Comparison of ENCODE assay signal across 31 cellular contexts in genomic region chr4:119656342-119656741, GRCh38. TPM values are rescaled to one million over a fixed set of nuclear protein-coding genes. Genes with fewer than 3 reads are reported as not detected.
DNase-seq lines count a peak whose midpoint lies in the region; ATAC-seq and TF ChIP-seq lines count a peak whose summit lies in the region.
"Had no signal": no experiment of that assay in that cellular context is flagged by ENCODE, and none has a peak within 500 bp of the region (broad histone marks: within the 10 kb centered on the region; RNA-seq: fewer than 3 reads in every experiment).

No MANE protein-coding gene starts in this region.

- in situ Hi-C loops in SK-MEL-5 (cut with HindIII; ENCODE audit: low pct_unique_long_range_greater_than_20kb, low sequenced_read_pairs): no loop called here

- H3K27me3 ChIP-seq in AG04450 (ENCODE audit: control insufficient read depth, insufficient read depth, low read length) (no peaks in the 10 kb centered on the region), fibroblast of lung (ENCODE audit: control insufficient read depth, insufficient read depth, low read length) (no peaks in the 10 kb centered on the region), neuronal stem cell (ENCODE audit: control insufficient read depth in 3 of 3, insufficient read depth in 3 of 3, low read depth in 1 of 3, low read length in 3 of 3) (no peaks in the 10 kb centered on the region)
- H3K27me3 ChIP-seq: left lung, Peyer's patch, sigmoid colon, transverse colon had no signal

- H2AFZ ChIP-seq in fibroblast of lung (ENCODE audit: low read length): peak overlapping the region; percentile 47
- H2AFZ ChIP-seq in neuronal stem cell (ENCODE audit: low read length): peak overlapping the region; percentile 76

- H3K4ac ChIP-seq in neuronal stem cell (ENCODE audit: low read length): no peak overlapping the region

- no peaks in the 10 kb centered on the region for H3K36me3 ChIP-seq in fibroblast of lung (ENCODE audit: control insufficient read depth, insufficient read depth, low read length)
- H3K36me3 ChIP-seq in neuronal stem cell (replicated peaks in 1 of 2; ENCODE audit: control insufficient read depth in 2 of 2, insufficient read depth in 2 of 2, low read length in 2 of 2): no peaks in the 10 kb centered on the region
- H3K36me3 ChIP-seq: left lung, Peyer's patch, sigmoid colon, transverse colon had no signal

- H3K9me3 Mint-ChIP-seq in effector memory CD8-positive, alpha-beta T cell: no peaks in the 10 kb centered on the region
- H3K9me3 Mint-ChIP-seq: activated naive CD4-positive, alpha-beta T cell treated with anti-CD3 and anti-CD28 coated beads, Interleukin-2, amount 50 U/mL, for 72 hours; HFFc6; naive thymus-derived CD4-positive, alpha-beta T cell had no signal

- no peak overlapping the region for H2BK120ac ChIP-seq in neuronal stem cell (ENCODE audit: low read depth, low read length)

- DNase-seq in AG04450 (ENCODE audit: low read depth, low spot score) (no peak), SK-MEL-5 (ENCODE audit: low read depth, low spot score) (peak; percentile 23), fibroblast of lung (ENCODE audit: low read depth in 2 of 2) (no peak), neuronal stem cell (ENCODE audit: low spot score) (no peak), T-helper 2 cell (no peak)
- no peak for DNase-seq in effector memory CD8-positive, alpha-beta T cell
- DNase-seq: activated CD4-positive, alpha-beta T cell treated with anti-CD3 and anti-CD28 coated beads for 48 hours; Calu3; CD4-positive, CD25-positive, alpha-beta regulatory T cell; DMS79 treated with DMSO at 0.1 percent for 48 hours; GDM1; HFFc6; Kasumi-1; left lung; naive thymus-derived CD4-positive, alpha-beta T cell; NCI-H1417 treated with DMSO at 0.1 percent for 48 hours; NCI-H2029 treated with DMSO at 0.1 percent for 48 hours; NCI-H345; NCI-H69; occipital lobe; Peyer's patch; SHP77 treated with DMSO at 0.1 percent for 48 hours; sigmoid colon; stimulated activated CD4-positive, alpha-beta T cell treated with anti-CD3 and anti-CD28 coated beads, Interleukin-4, amount 100 ng/mL, for 4 hours; T1000; transverse colon had no signal

- no peak overlapping the region for H2BK5ac ChIP-seq in neuronal stem cell (ENCODE audit: low read length)

- no peak overlapping the region for H3K4me3 Mint-ChIP-seq in effector memory CD8-positive, alpha-beta T cell
- H3K4me3 Mint-ChIP-seq: CD4-positive, CD25-positive, alpha-beta regulatory T cell; HFFc6; naive thymus-derived CD4-positive, alpha-beta T cell had no signal

- H3K14ac ChIP-seq in neuronal stem cell (ENCODE audit: low read length): no peak overlapping the region

- H3K18ac ChIP-seq in neuronal stem cell (ENCODE audit: low read length): no peak overlapping the region

- no peaks in the 10 kb centered on the region for H3K27me3 Mint-ChIP-seq in effector memory CD8-positive, alpha-beta T cell

- no peaks in the 10 kb centered on the region for H3K79me1 ChIP-seq in neuronal stem cell (ENCODE audit: low read depth, low read length)

- TF ChIP-seq CTCF in AG04450 (IDR thresholded peaks at IDR 0.05; ENCODE audit: low read depth, low read length): no peak
- no peak for TF ChIP-seq CTCF in fibroblast of lung (conservative IDR thresholded peaks at IDR 0.05 in 1 of 2, IDR thresholded peaks at IDR 0.05 in 1 of 2; ENCODE audit: low read depth in 1 of 2, low read length in 2 of 2)

- CTCF ChIA-PET in AG04450 (lab: Charles Lee): interaction anchor here (1.7 to 3.7 kb wide), 2 partner anchors 27 to 28 kb away, joined by 6 to 14 read pairs; partner anchors contain the start of gene PDE5A

- no peak overlapping the region for H3K27ac Mint-ChIP-seq in effector memory CD8-positive, alpha-beta T cell
- H3K27ac Mint-ChIP-seq: activated naive CD4-positive, alpha-beta T cell treated with anti-CD3 and anti-CD28 coated beads, Interleukin-2, amount 50 U/mL, for 72 hours; CD4-positive, CD25-positive, alpha-beta regulatory T cell; HFFc6; naive thymus-derived CD4-positive, alpha-beta T cell had no signal

- ATAC-seq in HG02973 (IDR thresholded peaks at IDR 0.05; ENCODE audit: unreplicated experiment) (no peak), HG02852 (IDR thresholded peaks at IDR 0.05; ENCODE audit: unreplicated experiment) (no peak)
- ATAC-seq in effector memory CD8-positive, alpha-beta T cell (replicated peaks): no peak
- ATAC-seq: activated naive CD4-positive, alpha-beta T cell treated with anti-CD3 and anti-CD28 coated beads, Interleukin-2, amount 50 U/mL, for 72 hours; HepG2; naive thymus-derived CD4-positive, alpha-beta T cell had no signal

- H3K27ac ChIP-seq in AG04450 (ENCODE audit: low read depth, low read length) (peak overlapping the region; percentile 41), fibroblast of lung (ENCODE audit: insufficient read depth, low read length) (peak overlapping the region; percentile 31), neuronal stem cell (replicated peaks; ENCODE audit: low read length) (no peak overlapping the region)
- H3K27ac ChIP-seq: left lung, Peyer's patch, sigmoid colon, transverse colon, VCaP had no signal

- no peak overlapping the region for H4K91ac ChIP-seq in neuronal stem cell (ENCODE audit: low read depth, low read length, poor library complexity)

- H3K4me1 ChIP-seq in fibroblast of lung (ENCODE audit: control insufficient read depth, extremely low read depth, insufficient read depth, low read length) (peaks cover 14% of the 10 kb centered on the region), neuronal stem cell (ENCODE audit: control insufficient read depth in 2 of 2, insufficient read depth in 1 of 2, low read depth in 1 of 2, low read length in 2 of 2) (no peaks in the 10 kb centered on the region)
- H3K4me1 ChIP-seq: left lung, Peyer's patch, sigmoid colon, transverse colon had no signal

- POLR2A ChIA-PET in AG04450 (lab: Yijun Ruan, JAX): interaction anchor here (1.2 to 1.4 kb wide), 2 partner anchors 28 to 79 kb away, joined by 3 to 4 read pairs; partner anchors contain the start of gene PDE5A

- H3K9ac ChIP-seq in fibroblast of lung (ENCODE audit: insufficient read depth, low read length) (no peak overlapping the region), neuronal stem cell (ENCODE audit: low read depth, low read length, poor library complexity) (no peak overlapping the region)

- H3K36me3 Mint-ChIP-seq in effector memory CD8-positive, alpha-beta T cell (ENCODE audit: insufficient read depth): no peaks in the 10 kb centered on the region
- H3K36me3 Mint-ChIP-seq: activated naive CD4-positive, alpha-beta T cell treated with anti-CD3 and anti-CD28 coated beads, Interleukin-2, amount 50 U/mL, for 72 hours; CD4-positive, CD25-positive, alpha-beta regulatory T cell; naive thymus-derived CD4-positive, alpha-beta T cell had no signal

- no peak overlapping the region for H2BK12ac ChIP-seq in neuronal stem cell (ENCODE audit: low read length)

- H3K4me2 ChIP-seq in fibroblast of lung (ENCODE audit: extremely low read depth, insufficient read depth, low read length) (no peak overlapping the region), neuronal stem cell (ENCODE audit: insufficient read depth, low read length, poor library complexity, severe bottlenecking) (no peak overlapping the region)

- H2BK15ac ChIP-seq in neuronal stem cell (ENCODE audit: low read length): no peak overlapping the region

- no peak overlapping the region for H4K8ac ChIP-seq in neuronal stem cell (ENCODE audit: low read depth, low read length)

- H4K20me1 ChIP-seq in fibroblast of lung (ENCODE audit: control insufficient read depth, extremely low read depth, insufficient read depth, low read length): no peaks in the 10 kb centered on the region

- H3K9me3 ChIP-seq in AG04450 (ENCODE audit: control insufficient read depth, insufficient read depth, low read length) (no peaks in the 10 kb centered on the region), fibroblast of lung (ENCODE audit: control insufficient read depth, insufficient read depth, low read depth, low read length) (no peaks in the 10 kb centered on the region), neuronal stem cell (replicated peaks in 1 of 2; ENCODE audit: control insufficient read depth in 2 of 2, insufficient read depth in 1 of 2, low read depth in 1 of 2, low read length in 2 of 2) (no peaks in the 10 kb centered on the region)
- H3K9me3 ChIP-seq: left lung, Peyer's patch, sigmoid colon, transverse colon had no signal

- H3K79me2 ChIP-seq in fibroblast of lung (ENCODE audit: control insufficient read depth, insufficient read depth, low read length): no peaks in the 10 kb centered on the region

- H3K4me3 ChIP-seq in AG04450 (ENCODE audit: low read depth, low read length) (no peak overlapping the region), fibroblast of lung (replicated peaks in 1 of 4; ENCODE audit: control extremely low read depth in 1 of 4, insufficient read depth in 1 of 4, low read depth in 3 of 4, low read length in 4 of 4) (no peak overlapping the region), neuronal stem cell (ENCODE audit: low read length in 2 of 2) (no peak overlapping the region)
- H3K4me3 ChIP-seq: left lung, Peyer's patch, sigmoid colon, transverse colon had no signal

- H3K4me1 Mint-ChIP-seq in effector memory CD8-positive, alpha-beta T cell (ENCODE audit: low read depth in 2 of 2): no peaks in the 10 kb centered on the region
- H3K4me1 Mint-ChIP-seq: CD4-positive, CD25-positive, alpha-beta regulatory T cell; naive thymus-derived CD4-positive, alpha-beta T cell had no signal

- H2AK5ac ChIP-seq in neuronal stem cell (ENCODE audit: low read depth, low read length): no peak overlapping the region

- H3K23ac ChIP-seq in neuronal stem cell (ENCODE audit: low read depth, low read length, poor library complexity): no peak overlapping the region

RNA-seq across cellular contexts. Expression of gene PDE5A, which starts 27.7 kb away (rescaled TPM):
- 411 and 489 TPM in 2 replicates for polyA plus RNA-seq in AG04450 (2011; rRNA removed)
- polyA minus RNA-seq in AG04450 (2011; rRNA and poly(A)+ RNA removed): 931 and 1,164 TPM in 2 replicates
- 7.9 and 8.2 TPM in 2 replicates for total RNA-seq in SK-MEL-5 (2014; rRNA removed; shearing (Covaris generic))
- polyA plus RNA-seq in SK-MEL-5 (2015; cell fraction: cytosol; rRNA removed): 2.1 and 3.1 TPM in 2 replicates
- 4.6 and 10.0 TPM in 2 replicates for polyA plus RNA-seq in SK-MEL-5 (2015; cell fraction: nucleus; rRNA removed)
- total RNA-seq in fibroblast of lung: 383 and 832 TPM in 2 replicates
- 197 and 253 TPM in 2 replicates for polyA plus RNA-seq in fibroblast of lung
- polyA plus RNA-seq in fibroblast of lung (2012): 137 and 178 TPM in 2 replicates
- polyA minus RNA-seq in fibroblast of lung (ENCODE audit: low replicate concordance): 227 and 333 TPM in 2 replicates
- polyA plus RNA-seq in neuronal stem cell (2013, experiment 1 of 2): 2.4 TPM
- 2.8 TPM for polyA plus RNA-seq in neuronal stem cell (2013, experiment 2 of 2)

Comparison
In these comparisons a context has a peak if more than half of its experiments do, and no peak if none do; other contexts are left out.
1. RNA of gene PDE5A, which starts 27.7 kb away (total RNA-seq): 383 to 832 TPM in fibroblast of lung; 7.9 to 8.2 TPM in SK-MEL-5; every median in the first group is over 10 times any median in the second.